Comparison of ENCODE assay signal across 8 cellular contexts in the genomic region with DNA sequence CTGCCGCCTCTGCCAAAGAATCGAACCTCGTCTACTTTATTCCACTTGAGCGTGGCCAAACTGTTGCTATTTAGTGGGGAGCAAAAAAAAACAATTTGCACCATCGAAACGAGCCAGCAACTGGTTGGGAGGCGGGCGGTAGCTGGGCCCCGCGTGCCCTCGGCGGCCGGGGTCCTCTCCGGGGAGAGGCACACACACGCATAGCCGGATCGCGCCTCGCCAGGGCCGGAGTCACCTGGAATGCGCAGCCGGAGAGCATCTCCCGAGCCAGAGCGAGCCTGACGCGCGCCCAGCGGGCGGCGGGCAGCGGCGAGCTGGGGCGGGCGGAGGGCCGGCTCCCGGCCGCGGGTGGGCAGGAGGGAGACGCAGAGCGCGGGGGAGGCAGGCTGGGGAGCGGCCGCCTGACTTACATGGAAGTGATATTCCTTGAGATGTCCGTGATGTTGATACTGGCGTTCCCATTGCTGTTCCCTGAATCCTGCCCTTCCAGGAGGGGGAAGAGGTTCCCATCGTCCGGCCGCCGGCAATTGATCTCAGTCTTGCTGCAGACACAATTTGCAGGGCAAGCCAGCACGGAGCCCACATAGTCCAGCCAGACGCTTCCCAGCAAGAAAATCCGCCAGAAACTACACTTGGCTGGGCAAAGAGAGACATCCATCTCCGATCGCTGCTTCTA. TPM values are rescaled to one million over a fixed set of nuclear protein-coding genes. Genes with fewer than 3 reads are reported as not detected.
DNase-seq lines count a peak whose midpoint lies in the region; ATAC-seq and TF ChIP-seq lines count a peak whose summit lies in the region.

No MANE protein-coding gene starts in this region.

- H3K4me3 ChIP-seq in foreskin fibroblast (ENCODE audit: low read depth in 1 of 2, low read length in 2 of 2) (peak overlapping the region; percentile 27 to 41), osteoblast (ENCODE audit: insufficient read depth, low read length) (peak overlapping the region; percentile 50)

- no peaks in the 10 kb centered on the region for H3K4me1 ChIP-seq in osteoblast (ENCODE audit: insufficient read depth, low read length)

- H3K36me3 ChIP-seq in osteoblast (ENCODE audit: insufficient read depth, low read length) = no peaks in the 10 kb centered on the region

- no peak overlapping the region for H3K27ac ChIP-seq in RWPE1
- H3K27ac ChIP-seq in osteoblast (ENCODE audit: low read depth, low read length) = no peak overlapping the region

- H4K20me1 ChIP-seq in osteoblast (ENCODE audit: insufficient read depth, low read length) = no peaks in the 10 kb centered on the region

- H2AFZ ChIP-seq in osteoblast (ENCODE audit: low read length) = no peak overlapping the region

- peak overlapping the region; percentile 76 for H3K4me2 ChIP-seq in osteoblast (ENCODE audit: insufficient read depth, low read length)

- H3K79me2 ChIP-seq in osteoblast (ENCODE audit: insufficient read depth, low read length) = no peaks in the 10 kb centered on the region

- DNase-seq in EH (ENCODE audit: low read depth) (peak; percentile 43), RWPE1 (ENCODE audit: low spot score) (peak; percentile 39), foreskin fibroblast (peak; percentile 11 to 56), osteoblast (ENCODE audit: insufficient read length, low spot score, missing footprints) (peak; percentile 97), ureter (ENCODE audit: low spot score) (no peak), NCI-H446 (lab: John Stamatoyannopoulos, UW) (no peak)

- no peaks in the 10 kb centered on the region for H3K9me3 ChIP-seq in osteoblast (ENCODE audit: low read depth, low read length)

- TF ChIP-seq CTCF in RWPE1 (conservative IDR thresholded peaks at IDR 0.05; ENCODE audit: low read depth) (no peak), foreskin fibroblast (IDR thresholded peaks at IDR 0.05; ENCODE audit: low read depth, low read length) (no peak), osteoblast (IDR thresholded peaks at IDR 0.05; ENCODE audit: extremely low read depth, low read depth, low read length) (no peak)

- peaks cover 65% of the 10 kb centered on the region for H3K27me3 ChIP-seq in osteoblast (ENCODE audit: insufficient read depth, low read length)

- CTCF ChIA-PET in RWPE1 (lab: Yijun Ruan, JAX) = interaction anchor here (0.7 to 0.8 kb wide), 2 partner anchors 9 to 600 kb away, joined by 5 to 9 read pairs; no protein-coding TSS in a partner anchor

- ATAC-seq in HG03460 (IDR thresholded peaks at IDR 0.05; ENCODE audit: unreplicated experiment) (no peak), GM21717 (IDR thresholded peaks at IDR 0.05; ENCODE audit: unreplicated experiment) (no peak)

- POLR2A ChIA-PET in RWPE1 (lab: Yijun Ruan, JAX; ENCODE audit: low non-redundant PET) = no interaction called here

RNA-seq across cellular contexts. Expression of a gene that starts 0.9 kb away (rescaled TPM):
- total RNA-seq in osteoblast = 0.59 and 0.72 TPM in 2 replicates
- 11.8 TPM for total RNA-seq in ureter

Comparison
In these comparisons a context has a peak if more than half of its experiments do, and no peak if none do; other contexts are left out.
1. DNase-seq: peak in EH (single experiment), RWPE1 (single experiment), foreskin fibroblast (2 of 2) and osteoblast (single experiment); none in ureter (single experiment) and NCI-H446 (0 of 2).